ENCODE assay signal across 8 cellular contexts in the genomic region with DNA sequence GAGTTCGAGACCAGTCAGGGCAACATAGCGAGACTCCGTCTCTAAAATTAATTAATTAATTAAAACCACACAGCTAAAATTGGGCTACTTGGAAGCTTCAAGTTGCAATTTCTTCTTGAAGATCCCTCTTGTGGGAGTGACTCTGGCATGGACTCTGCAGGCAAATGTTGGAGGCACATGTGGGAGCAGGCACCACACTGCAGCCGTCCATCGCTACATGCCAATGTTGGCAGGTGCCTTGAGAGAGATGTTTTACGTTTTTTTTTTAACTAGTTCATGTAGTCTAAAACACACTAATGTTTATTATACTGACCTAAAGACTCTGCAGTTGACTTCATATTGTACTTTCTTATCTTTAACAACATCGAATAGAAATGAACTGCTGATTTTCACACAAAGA. TPM values are rescaled to one million over a fixed set of nuclear protein-coding genes. Genes with fewer than 3 reads are reported as not detected.
"Had no signal": no experiment of that assay in that cellular context is flagged by ENCODE, and none has a peak within 500 bp of the region (broad histone marks: within the 10 kb centered on the region; RNA-seq: fewer than 3 reads in every experiment).

No MANE protein-coding gene starts in this region.

- H3K4me3 Mint-ChIP-seq: HFFc6 had no signal

- H3K9me3 Mint-ChIP-seq: HFFc6 had no signal

- H3K9me3 ChIP-seq: HAP-1 had no signal

- DNase-seq: GOT3, H7 had no signal

- H3K4me3 ChIP-seq: GM23248, HAP-1, K562 had no signal

- H3K27ac Mint-ChIP-seq: HFFc6 had no signal

- H3K36me3 ChIP-seq: HAP-1 had no signal

- H2AFZ ChIP-seq: GM23248 had no signal

- H3K27ac ChIP-seq: GM23248 had no signal

- H3K4me1 ChIP-seq: HAP-1 had no signal

RNA-seq across cellular contexts. Expression of a gene that starts 7.9 kb away (rescaled TPM):
- total RNA-seq: GM23248, H4, H7, HFFc6, HT-29, K562 had no signal

RNA-seq across cellular contexts. Expression of a gene that starts 25.7 kb away (rescaled TPM):
- total RNA-seq: GM23248, H4, H7, HFFc6, HT-29, K562 had no signal

RNA-seq across cellular contexts. Expression of a gene that starts 41.3 kb away (rescaled TPM):
- total RNA-seq: H4, H7, HFFc6, HT-29, K562 had no signal

RNA-seq across cellular contexts. Expression of a gene that starts 45.0 kb away (rescaled TPM):
- total RNA-seq: GM23248, H4, H7, HFFc6, HT-29, K562 had no signal

RNA-seq across cellular contexts. Expression of a gene that starts 51.7 kb away (rescaled TPM):
- total RNA-seq: GM23248, H4, H7, HT-29, K562 had no signal
